12 cellular contexts compared by ENCODE assay signal in the genomic region with DNA sequence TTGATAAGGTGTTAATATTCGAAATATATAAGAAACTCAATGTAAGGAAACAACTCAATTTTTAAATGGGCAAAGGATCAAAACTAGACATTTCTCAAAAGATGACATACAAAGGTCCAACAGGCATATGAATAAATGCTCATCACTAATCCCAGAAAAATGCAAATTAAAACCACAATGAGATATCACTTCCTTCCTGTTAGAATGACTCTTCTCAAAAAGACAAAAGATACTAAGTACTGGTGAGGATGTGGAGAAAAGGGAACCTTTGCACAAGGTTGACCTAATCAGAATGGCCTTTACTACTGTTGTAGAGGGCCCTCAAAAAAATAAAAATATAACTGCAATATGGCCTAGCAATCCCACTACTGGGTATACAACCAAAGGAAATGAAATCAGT.
"Had no signal": no experiment of that assay in that cellular context is flagged by ENCODE, and none has a peak within 500 bp of the region (broad histone marks: within the 10 kb centered on the region; RNA-seq: fewer than 3 reads in every experiment).

No MANE protein-coding gene starts in this region.

- H3K27me3 ChIP-seq: testis, upper lobe of right lung had no signal

- H3K4me1 ChIP-seq: testis, upper lobe of right lung had no signal

- H3K27ac Mint-ChIP-seq: activated naive CD8-positive, alpha-beta T cell treated with anti-CD3 and anti-CD28 coated beads, Interleukin-2, amount 10 ng/mL, durations not matched to agents 7 days and 5 days; natural killer cell treated with Interleukin-12 subunit alpha and Interleukin-12 subunit beta and Interleukin-15 and Interleukin-18, amount 100 ng/mL, for 72 hours; stimulated activated naive CD8-positive, alpha-beta T cell treated with anti-CD3 and anti-CD28 coated beads, Interleukin-15, amount 100 ng/mL, for 72 hours had no signal

- DNase-seq: activated naive CD4-positive, alpha-beta T cell; activated naive CD8-positive, alpha-beta T cell treated with anti-CD3 and anti-CD28 coated beads, Interleukin-2, amount 10 ng/mL, durations not matched to agents 7 days and 5 days; anterior cingulate cortex; hypothalamus; left ventricle myocardium superior; mesenchymal stem cell; stimulated activated CD4-positive, alpha-beta T cell treated with anti-CD3 and anti-CD28 coated beads, Interleukin-1b, Interleukin-23, amount 100 ng/mL, for 48 hours; stimulated activated naive CD8-positive, alpha-beta T cell treated with anti-CD3 and anti-CD28 coated beads, Interleukin-15, amount 100 ng/mL, for 72 hours; T-helper 2 cell; testis; upper lobe of right lung had no signal

- H3K4me3 Mint-ChIP-seq: activated naive CD8-positive, alpha-beta T cell treated with anti-CD3 and anti-CD28 coated beads, Interleukin-2, amount 10 ng/mL, durations not matched to agents 7 days and 5 days; natural killer cell treated with Interleukin-12 subunit alpha and Interleukin-12 subunit beta and Interleukin-15 and Interleukin-18, amount 100 ng/mL, for 72 hours; stimulated activated naive CD8-positive, alpha-beta T cell treated with anti-CD3 and anti-CD28 coated beads, Interleukin-15, amount 100 ng/mL, for 72 hours had no signal

- ATAC-seq: left ventricle myocardium superior; natural killer cell treated with Interleukin-12 subunit alpha and Interleukin-12 subunit beta and Interleukin-15 and Interleukin-18, amount 100 ng/mL, for 72 hours; stimulated activated naive CD8-positive, alpha-beta T cell treated with anti-CD3 and anti-CD28 coated beads, Interleukin-15, amount 100 ng/mL, for 72 hours; upper lobe of right lung had no signal

- H3K9me3 Mint-ChIP-seq: activated naive CD8-positive, alpha-beta T cell treated with anti-CD3 and anti-CD28 coated beads, Interleukin-2, amount 10 ng/mL, durations not matched to agents 7 days and 5 days had no signal

- H3K4me1 Mint-ChIP-seq: activated naive CD8-positive, alpha-beta T cell treated with anti-CD3 and anti-CD28 coated beads, Interleukin-2, amount 10 ng/mL, durations not matched to agents 7 days and 5 days; stimulated activated naive CD8-positive, alpha-beta T cell treated with anti-CD3 and anti-CD28 coated beads, Interleukin-15, amount 100 ng/mL, for 72 hours had no signal

- H3K27me3 Mint-ChIP-seq: activated naive CD8-positive, alpha-beta T cell treated with anti-CD3 and anti-CD28 coated beads, Interleukin-2, amount 10 ng/mL, durations not matched to agents 7 days and 5 days; natural killer cell treated with Interleukin-12 subunit alpha and Interleukin-12 subunit beta and Interleukin-15 and Interleukin-18, amount 100 ng/mL, for 72 hours; stimulated activated naive CD8-positive, alpha-beta T cell treated with anti-CD3 and anti-CD28 coated beads, Interleukin-15, amount 100 ng/mL, for 72 hours had no signal

- H3K4me3 ChIP-seq: testis, upper lobe of right lung had no signal

- H3K9me3 ChIP-seq: testis, upper lobe of right lung had no signal

- H3K36me3 Mint-ChIP-seq: activated naive CD8-positive, alpha-beta T cell treated with anti-CD3 and anti-CD28 coated beads, Interleukin-2, amount 10 ng/mL, durations not matched to agents 7 days and 5 days; natural killer cell treated with Interleukin-12 subunit alpha and Interleukin-12 subunit beta and Interleukin-15 and Interleukin-18, amount 100 ng/mL, for 72 hours had no signal

- H3K36me3 ChIP-seq: upper lobe of right lung had no signal

- H3K27ac ChIP-seq: testis, upper lobe of right lung had no signal
